Comparison of ENCODE assay signal across 8 cellular contexts in genomic region chr6:109009761-109010612, GRCh38.
DNase-seq lines count a peak whose midpoint lies in the region; ATAC-seq and TF ChIP-seq lines count a peak whose summit lies in the region.

No MANE protein-coding gene starts in this region.

- H3K27me3 ChIP-seq in CD4-positive, CD25-positive, alpha-beta regulatory T cell (ENCODE audit: control insufficient read depth, insufficient read depth, low read length), result no peaks in the 10 kb centered on the region
- H3K27me3 ChIP-seq in HAP-1 (ENCODE audit: low read depth) (no peaks in the 10 kb centered on the region), SK-N-SH (ENCODE audit: insufficient read depth) (no peaks in the 10 kb centered on the region), trophoblast cell (ENCODE audit: insufficient read depth, low read length) (no peaks in the 10 kb centered on the region)

- no peak overlapping the region for H4K91ac ChIP-seq in trophoblast cell (ENCODE audit: low read depth, low read length)

- no peak overlapping the region for H3K23ac ChIP-seq in trophoblast cell (ENCODE audit: low read length)

- peak overlapping the region; percentile 39 for H3K18ac ChIP-seq in trophoblast cell (ENCODE audit: low read length)

- no peak for DNase-seq in CD4-positive, CD25-positive, alpha-beta regulatory T cell
- DNase-seq in HAP-1 (ENCODE audit: low spot score in 2 of 2), result no peak
- DNase-seq in SK-N-SH, result no peak
- DNase-seq in fibroblast of the aortic adventitia (ENCODE audit: low read depth), result no peak
- DNase-seq in trophoblast cell, result no peak
- DNase-seq in ACHN, result no peak
- DNase-seq in NCI-H1048 (lab: John Stamatoyannopoulos, UW), result no peak
- no peak for DNase-seq in stimulated activated CD4-positive, alpha-beta T cell treated with anti-CD3 and anti-CD28 coated beads, Interleukin-2, amount 100 ng/mL, for 48 hours

- H3K4me1 ChIP-seq in CD4-positive, CD25-positive, alpha-beta regulatory T cell (ENCODE audit: control insufficient read depth, insufficient read depth, low read length, poor library complexity, severe bottlenecking), result peaks cover 37% of the 10 kb centered on the region
- peaks cover 27% of the 10 kb centered on the region for H3K4me1 ChIP-seq in HAP-1
- H3K4me1 ChIP-seq in SK-N-SH (ENCODE audit: control insufficient read depth in 1 of 2, insufficient read depth in 2 of 2, low read depth in 1 of 2, low read length in 1 of 2), result peaks cover 0 to 6% of the 10 kb centered on the region in 2 experiments; a peak in 1 of 4 replicates
- H3K4me1 ChIP-seq in trophoblast cell (ENCODE audit: control insufficient read depth in 1 of 2, insufficient read depth in 2 of 2, low read length in 2 of 2), result no peaks in the 10 kb centered on the region

- H3K79me1 ChIP-seq in trophoblast cell (ENCODE audit: low read length), result peaks cover 9% of the 10 kb centered on the region

- peak overlapping the region; percentile 23 for H2BK120ac ChIP-seq in trophoblast cell (ENCODE audit: insufficient read depth, low read length, poor library complexity)

- WGBS in SK-N-SH (ENCODE audit: low lambda C conversion rate), result 21% methylated on average over 15 of the region's 19 CpGs
- WGBS in trophoblast cell (ENCODE audit: extremely low coverage, insufficient coverage, insufficient read length), result no CpG with 5 or more reads among the region's 19 CpGs

- peaks cover 14% of the 10 kb centered on the region for H3K27me3 Mint-ChIP-seq in CD4-positive, CD25-positive, alpha-beta regulatory T cell

- H3K9ac ChIP-seq in SK-N-SH, result peak overlapping the region; percentile 60; the same call in 1 of the 2 replicates
- H3K9ac ChIP-seq in trophoblast cell (ENCODE audit: low read length), result peak overlapping the region; percentile 95

- H3K14ac ChIP-seq in trophoblast cell (ENCODE audit: low read length), result peak overlapping the region; percentile 36

- POLR2A ChIA-PET in SK-N-SH (lab: Yijun Ruan, JAX), result interaction anchor here (1.5 kb wide), 1 partner anchor 468 kb away, joined by 3 read pairs; no protein-coding TSS in a partner anchor

- H4K12ac ChIP-seq in trophoblast cell (ENCODE audit: low read depth, low read length), result no peak overlapping the region

- H2AK5ac ChIP-seq in trophoblast cell (ENCODE audit: low read length), result no peak overlapping the region

- H3K9me3 Mint-ChIP-seq in CD4-positive, CD25-positive, alpha-beta regulatory T cell, result no peaks in the 10 kb centered on the region

- H3K36me3 ChIP-seq in CD4-positive, CD25-positive, alpha-beta regulatory T cell (ENCODE audit: control insufficient read depth, insufficient read depth, low read length), result no peaks in the 10 kb centered on the region
- no peaks in the 10 kb centered on the region for H3K36me3 ChIP-seq in HAP-1 (replicated peaks)
- no peaks in the 10 kb centered on the region for H3K36me3 ChIP-seq in SK-N-SH (replicated peaks in 1 of 2; ENCODE audit: control insufficient read depth in 1 of 2, insufficient read depth in 2 of 2, low read length in 1 of 2)
- no peaks in the 10 kb centered on the region for H3K36me3 ChIP-seq in trophoblast cell (ENCODE audit: control insufficient read depth in 1 of 2, insufficient read depth in 2 of 2, low read length in 2 of 2)

- ATAC-seq in CD4-positive, CD25-positive, alpha-beta regulatory T cell (ENCODE audit: low read depth in 2 of 2), result no peak

- H3K4me2 ChIP-seq in SK-N-SH, result peak overlapping the region; percentile 88
- peak overlapping the region; percentile 99 for H3K4me2 ChIP-seq in trophoblast cell (ENCODE audit: low read length)

- no peaks in the 10 kb centered on the region for H3K9me2 ChIP-seq in SK-N-SH

- peak overlapping the region; percentile 93 for H3K27ac ChIP-seq in CD4-positive, CD25-positive, alpha-beta regulatory T cell (ENCODE audit: insufficient read depth, low read length, poor library complexity, severe bottlenecking)
- H3K27ac ChIP-seq in SK-N-SH (ENCODE audit: low read depth in 2 of 2, low read length in 1 of 2), result peak overlapping the region; percentile 27 to 64; a peak in 2 of 4 replicates
- no peak overlapping the region for H3K27ac ChIP-seq in trophoblast cell (ENCODE audit: low read depth, low read length)

- in situ Hi-C loops in HAP-1 (cut with MboI; ENCODE audit: low sequenced_read_pairs), result no loop called here
- in situ Hi-C loops in ACHN (cut with HindIII; ENCODE audit: low pct_ligation_motif_present, low pct_unique_long_range_greater_than_20kb, low sequenced_read_pairs), result no loop called here

- no peak overlapping the region for H3K4ac ChIP-seq in trophoblast cell (ENCODE audit: low read depth, low read length)

- no peaks in the 10 kb centered on the region for H3K9me3 ChIP-seq in CD4-positive, CD25-positive, alpha-beta regulatory T cell (ENCODE audit: control insufficient read depth in 2 of 2, low read length in 2 of 2)
- H3K9me3 ChIP-seq in HAP-1, result no peaks in the 10 kb centered on the region
- no peaks in the 10 kb centered on the region for H3K9me3 ChIP-seq in SK-N-SH
- no peaks in the 10 kb centered on the region for H3K9me3 ChIP-seq in trophoblast cell (ENCODE audit: insufficient read depth, low read depth, low read length)

- peak overlapping the region; percentile 42 for H2BK5ac ChIP-seq in trophoblast cell (ENCODE audit: low read depth, low read length, poor library complexity)

- no peak for TF ChIP-seq EP300 in SK-N-SH (IDR thresholded peaks at IDR 0.05; ENCODE audit: borderline replicate concordance in 1 of 2, low read depth in 1 of 2, low read length in 1 of 2)

- H3F3A ChIP-seq in SK-N-SH (replicated peaks; ENCODE audit: insufficient read depth), result peaks cover 3% of the 10 kb centered on the region

- no peak overlapping the region for H2BK12ac ChIP-seq in trophoblast cell (ENCODE audit: low read length)

- H3K4me3 ChIP-seq in CD4-positive, CD25-positive, alpha-beta regulatory T cell (ENCODE audit: low read depth, low read length), result peak overlapping the region; percentile 97
- H3K4me3 ChIP-seq in HAP-1 (peak overlapping the region; percentile 65), SK-N-SH (ENCODE audit: low read depth in 2 of 2, low read length in 1 of 2) (peak overlapping the region; percentile 71 to 95), fibroblast of the aortic adventitia (ENCODE audit: low read depth, low read length) (peak overlapping the region; percentile 87), trophoblast cell (ENCODE audit: low read depth, low read length) (peak overlapping the region; percentile 94)

- peak overlapping the region; percentile 90 to 99 (median 98) for H3K27ac Mint-ChIP-seq in CD4-positive, CD25-positive, alpha-beta regulatory T cell

- H3K79me2 ChIP-seq in SK-N-SH (ENCODE audit: insufficient read depth), result peaks cover 36% of the 10 kb centered on the region
- H3K79me2 ChIP-seq in trophoblast cell (ENCODE audit: control insufficient read depth, insufficient read depth, low read length, poor library complexity), result peaks cover 7% of the 10 kb centered on the region

- peak overlapping the region; percentile 96 to 97 (median 97) for H3K4me3 Mint-ChIP-seq in CD4-positive, CD25-positive, alpha-beta regulatory T cell

- H3K4me1 Mint-ChIP-seq in CD4-positive, CD25-positive, alpha-beta regulatory T cell, result peaks cover 23 to 70% (median 57%) of the 10 kb centered on the region in 4 donors

- peak overlapping the region; percentile 54 for H4K8ac ChIP-seq in trophoblast cell (ENCODE audit: low read depth, low read length)

- H3K36me3 Mint-ChIP-seq in CD4-positive, CD25-positive, alpha-beta regulatory T cell, result peaks cover 4% of the 10 kb centered on the region

- TF ChIP-seq CTCF in SK-N-SH (IDR thresholded peaks at IDR 0.05) (no peak), fibroblast of the aortic adventitia (IDR thresholded peaks at IDR 0.05; ENCODE audit: insufficient read depth, low read length) (no peak)

- no peak for TF ChIP-seq RAD21 in SK-N-SH (IDR thresholded peaks at IDR 0.05; ENCODE audit: low read length)

- peaks cover 20% of the 10 kb centered on the region; the same call in 1 of the 2 replicates for H4K20me1 ChIP-seq in SK-N-SH (ENCODE audit: insufficient read depth)

- H2AFZ ChIP-seq in SK-N-SH (ENCODE audit: low read depth) (peak overlapping the region; percentile 89), trophoblast cell (ENCODE audit: insufficient read depth, low read length, poor library complexity) (peak overlapping the region; percentile 57)

- CTCF ChIA-PET in SK-N-SH (lab: Yijun Ruan, JAX), result interaction anchor here (0.8 to 4.0 kb wide), 4 partner anchors 18 to 450 kb away, joined by 3 to 17 read pairs (median 3); no protein-coding TSS in a partner anchor

TF ChIP-seq in SK-N-SH, 30 proteins besides CTCF, POLR2A, EP300 and RAD21:
- TF ChIP-seq SIN3A (IDR thresholded peaks at IDR 0.05; ENCODE audit: borderline replicate concordance, low read depth, low read length) (0 out of 2 replicates have a peak, but pooled peaks have one; percentile 1), TCF12 (IDR thresholded peaks at IDR 0.05) (no peak)
